In genomic region chr15:65333441-65333820, GRCh38 we compare ENCODE assay signal across 17 cellular contexts. TPM values are rescaled to one million over a fixed set of nuclear protein-coding genes. Genes with fewer than 3 reads are reported as not detected.
A peak's percentile ranks its signal among the peaks of the same experiment; 100 is the strongest.
DNase-seq lines count a peak whose midpoint lies in the region; ATAC-seq and TF ChIP-seq lines count a peak whose summit lies in the region.
"Had no signal": no experiment of that assay in that cellular context is flagged by ENCODE, and none has a peak within 500 bp of the region (broad histone marks: within the 10 kb centered on the region; RNA-seq: fewer than 3 reads in every experiment).

No MANE protein-coding gene starts in this region.

- H3K27me3 Mint-ChIP-seq in type B pancreatic cell: no peaks in the 10 kb centered on the region
- H3K27me3 Mint-ChIP-seq in activated CD4-positive, alpha-beta memory T cell treated with anti-CD3 and anti-CD28 coated beads for 36 hours: peaks cover 5% of the 10 kb centered on the region
- no peaks in the 10 kb centered on the region for H3K27me3 Mint-ChIP-seq in activated CD4-positive, alpha-beta T cell treated with anti-CD3 and anti-CD28 coated beads, Interleukin-2, amount 10 ng/mL, durations not matched to agents 7 days and 5 days

- no peak overlapping the region for H3K4me2 ChIP-seq in SK-N-SH
- H3K4me2 ChIP-seq: A549, KMS-11 had no signal

- H3K9me3 ChIP-seq in SK-N-SH: no peaks in the 10 kb centered on the region
- no peaks in the 10 kb centered on the region for H3K9me3 ChIP-seq in WERI-Rb-1 (ENCODE audit: severe bottlenecking)
- H3K9me3 ChIP-seq: A549, Caco-2, MG63 had no signal

- no peaks in the 10 kb centered on the region for H3K36me3 Mint-ChIP-seq in type B pancreatic cell
- H3K36me3 Mint-ChIP-seq in activated CD4-positive, alpha-beta memory T cell treated with anti-CD3 and anti-CD28 coated beads for 36 hours: no peaks in the 10 kb centered on the region
- no peaks in the 10 kb centered on the region for H3K36me3 Mint-ChIP-seq in activated CD4-positive, alpha-beta T cell treated with anti-CD3 and anti-CD28 coated beads, Interleukin-2, amount 10 ng/mL, durations not matched to agents 7 days and 5 days (ENCODE audit: low read depth)

- H3K27me3 ChIP-seq in SK-N-SH (ENCODE audit: insufficient read depth) (no peaks in the 10 kb centered on the region), WERI-Rb-1 (ENCODE audit: insufficient read depth, low read depth, severe bottlenecking) (no peaks in the 10 kb centered on the region)
- H3K27me3 ChIP-seq: MG63 had no signal

- H3K36me3 ChIP-seq in SK-N-SH (replicated peaks in 1 of 2; ENCODE audit: control insufficient read depth in 1 of 2, insufficient read depth in 2 of 2, low read length in 1 of 2): no peaks in the 10 kb centered on the region
- peaks cover 27% of the 10 kb centered on the region for H3K36me3 ChIP-seq in WERI-Rb-1
- H3K36me3 ChIP-seq: MG63 had no signal

- CTCF ChIA-PET in SK-N-SH (lab: Yijun Ruan, JAX): interaction anchor here (0.7 to 21.5 kb wide), 3 partner anchors 11 to 51 kb away, joined by 3 to 969 read pairs (median 3); partner anchors contain the start of gene IGDCC3
- CTCF ChIA-PET in activated CD4-positive, alpha-beta memory T cell treated with anti-CD3 and anti-CD28 coated beads for 36 hours (lab: Charles Lee): no interaction called here
- CTCF ChIA-PET in activated CD4-positive, alpha-beta T cell treated with anti-CD3 and anti-CD28 coated beads, Interleukin-2, amount 10 ng/mL, durations not matched to agents 7 days and 5 days (lab: Charles Lee): no interaction called here

- H3K4me1 Mint-ChIP-seq in type B pancreatic cell (ENCODE audit: unreplicated experiment): peaks cover 16% of the 10 kb centered on the region
- H3K4me1 Mint-ChIP-seq in activated CD4-positive, alpha-beta memory T cell treated with anti-CD3 and anti-CD28 coated beads for 36 hours (ENCODE audit: low read depth): no peaks in the 10 kb centered on the region
- H3K4me1 Mint-ChIP-seq in activated CD4-positive, alpha-beta T cell treated with anti-CD3 and anti-CD28 coated beads, Interleukin-2, amount 10 ng/mL, durations not matched to agents 7 days and 5 days: no peaks in the 10 kb centered on the region

- H2AFZ ChIP-seq in SK-N-SH (ENCODE audit: low read depth): no peak overlapping the region
- H2AFZ ChIP-seq: GM23248 had no signal

- H3F3A ChIP-seq in SK-N-SH (replicated peaks; ENCODE audit: insufficient read depth): no peaks in the 10 kb centered on the region

- TF ChIP-seq RAD21 in SK-N-SH (IDR thresholded peaks at IDR 0.05; ENCODE audit: low read length): no peak

- no peaks in the 10 kb centered on the region for H3K9me3 Mint-ChIP-seq in type B pancreatic cell
- H3K9me3 Mint-ChIP-seq in activated CD4-positive, alpha-beta memory T cell treated with anti-CD3 and anti-CD28 coated beads for 36 hours: no peaks in the 10 kb centered on the region
- H3K9me3 Mint-ChIP-seq in activated CD4-positive, alpha-beta T cell treated with anti-CD3 and anti-CD28 coated beads, Interleukin-2, amount 10 ng/mL, durations not matched to agents 7 days and 5 days: no peaks in the 10 kb centered on the region

- ATAC-seq in SK-N-SH treated with all-trans-retinoic acid at 6 μM for 48 hours: no peak

- TF ChIP-seq CTCF in SK-N-SH (IDR thresholded peaks at IDR 0.05): no peak
- TF ChIP-seq CTCF in WERI-Rb-1 (IDR thresholded peaks at IDR 0.05; ENCODE audit: low read depth, low read length): no peak
- TF ChIP-seq CTCF in type B pancreatic cell (conservative IDR thresholded peaks at IDR 0.05): no peak

- intact Hi-C loops in activated CD4-positive, alpha-beta memory T cell treated with anti-CD3 and anti-CD28 coated beads for 36 hours (cut with micrococcal nuclease): no loop called here

- H3K9ac ChIP-seq in SK-N-SH: no peak overlapping the region
- H3K9ac ChIP-seq: GM23248, KMS-11 had no signal

- H4K20me1 ChIP-seq in SK-N-SH (ENCODE audit: insufficient read depth): no peaks in the 10 kb centered on the region

- H3K79me2 ChIP-seq in SK-N-SH (ENCODE audit: insufficient read depth): no peaks in the 10 kb centered on the region

- H3K27ac ChIP-seq in SK-N-SH (ENCODE audit: low read depth in 2 of 2, low read length in 1 of 2) (no peak overlapping the region), WERI-Rb-1 (peak overlapping the region; percentile 88)
- H3K27ac ChIP-seq: A549, GM23248, KMS-11, SK-N-MC had no signal

- H3K4me3 ChIP-seq in SK-N-SH (ENCODE audit: low read depth in 2 of 2, low read length in 1 of 2) (no peak overlapping the region), WERI-Rb-1 (ENCODE audit: low read depth, low read length) (no peak overlapping the region)
- H3K4me3 ChIP-seq: A549, GM23248, MG63, SK-N-MC had no signal

- DNase-seq in SK-N-SH (peak; percentile 21), WERI-Rb-1 (peak; percentile 45), iPS-NIHi11 (ENCODE audit: low spot score) (peak; percentile 16), type B pancreatic cell (ENCODE audit: extremely low spot score, unreplicated experiment) (no peak), NCI-H2196 (lab: John Stamatoyannopoulos, UW; ENCODE audit: unreplicated experiment) (no peak)
- DNase-seq in activated CD4-positive, alpha-beta memory T cell treated with anti-CD3 and anti-CD28 coated beads for 36 hours: no peak
- no peak for DNase-seq in activated CD4-positive, alpha-beta T cell treated with anti-CD3 and anti-CD28 coated beads, Interleukin-2, amount 10 ng/mL, durations not matched to agents 7 days and 5 days
- DNase-seq: Caco-2, GM23248, MG63, NCI-H1105, NCI-H1694 treated with DMSO at 0.1 percent for 48 hours, NCI-H510A treated with DMSO at 0.1 percent for 48 hours had no signal

- H3K4me1 ChIP-seq in SK-N-SH (ENCODE audit: control insufficient read depth in 1 of 2, insufficient read depth in 2 of 2, low read depth in 1 of 2, low read length in 1 of 2): peaks cover 0 to 35% of the 10 kb centered on the region in 2 experiments; a peak in 1 of 4 replicates
- H3K4me1 ChIP-seq: A549 had no signal

- peak overlapping the region; percentile 9 for H3K27ac Mint-ChIP-seq in type B pancreatic cell
- no peak overlapping the region for H3K27ac Mint-ChIP-seq in activated CD4-positive, alpha-beta memory T cell treated with anti-CD3 and anti-CD28 coated beads for 36 hours
- no peak overlapping the region for H3K27ac Mint-ChIP-seq in activated CD4-positive, alpha-beta T cell treated with anti-CD3 and anti-CD28 coated beads, Interleukin-2, amount 10 ng/mL, durations not matched to agents 7 days and 5 days

- POLR2A ChIA-PET in SK-N-SH (lab: Yijun Ruan, JAX): no interaction called here
- POLR2A ChIA-PET in activated CD4-positive, alpha-beta memory T cell treated with anti-CD3 and anti-CD28 coated beads for 36 hours (lab: Charles Lee): no interaction called here
- POLR2A ChIA-PET in activated CD4-positive, alpha-beta T cell treated with anti-CD3 and anti-CD28 coated beads, Interleukin-2, amount 10 ng/mL, durations not matched to agents 7 days and 5 days (lab: Charles Lee): no interaction called here

- no peak for TF ChIP-seq EP300 in SK-N-SH (IDR thresholded peaks at IDR 0.05; ENCODE audit: borderline replicate concordance in 1 of 2, low read depth in 1 of 2, low read length in 1 of 2)

- no peak overlapping the region for H3K4me3 Mint-ChIP-seq in type B pancreatic cell
- no peak overlapping the region for H3K4me3 Mint-ChIP-seq in activated CD4-positive, alpha-beta memory T cell treated with anti-CD3 and anti-CD28 coated beads for 36 hours
- H3K4me3 Mint-ChIP-seq in activated CD4-positive, alpha-beta T cell treated with anti-CD3 and anti-CD28 coated beads, Interleukin-2, amount 10 ng/mL, durations not matched to agents 7 days and 5 days: no peak overlapping the region

- 48% methylated on average over 2 of the region's 5 CpGs for WGBS in SK-N-SH (ENCODE audit: low lambda C conversion rate)

- no peaks in the 10 kb centered on the region for H3K9me2 ChIP-seq in SK-N-SH

TF ChIP-seq in SK-N-SH, 30 proteins besides CTCF, POLR2A, EP300 and RAD21 (continues in another document):
- TF ChIP-seq JUND (IDR thresholded peaks at IDR 0.05) (no peak), SMC3 (IDR thresholded peaks at IDR 0.05; ENCODE audit: low read depth, low read length) (no peak), NFIC (IDR thresholded peaks at IDR 0.05; ENCODE audit: borderline replicate concordance) (no peak)

TF ChIP-seq in SK-N-SH treated with all-trans-retinoic acid at 6 μM for 48 hours, 23 proteins besides CTCF, POLR2A, EP300 and RAD21 (continues in another document):
- no peak for TF ChIP-seq ZNF8 (CRISPR knock-in tag; IDR thresholded peaks at IDR 0.05)

RNA-seq across cellular contexts. Expression of gene RNU5B-1, which starts 29.0 kb away (rescaled TPM):
- not detected in 2 replicates for polyA plus RNA-seq in SK-N-SH (2012; rRNA removed)
- polyA plus RNA-seq in SK-N-SH (2012; cell fraction: cytosol; rRNA removed): not detected in 2 replicates
- polyA plus RNA-seq in SK-N-SH (2012; cell fraction: nucleus; rRNA removed): not detected in 2 replicates
- 15.0 and 16.3 TPM in 2 replicates for total RNA-seq in type B pancreatic cell (ENCODE audit: low replicate concordance)
- not detected for total RNA-seq in activated CD4-positive, alpha-beta memory T cell treated with anti-CD3 and anti-CD28 coated beads for 36 hours
- 10 to 100 TPM; 14.4 to 36.1 TPM for total RNA-seq in activated CD4-positive, alpha-beta T cell treated with anti-CD3 and anti-CD28 coated beads, Interleukin-2, amount 10 ng/mL, durations not matched to agents 7 days and 5 days
- total RNA-seq: Caco-2, GM23248 had no signal
- polyA plus RNA-seq: A549, GM23248 had no signal

RNA-seq across cellular contexts. Expression of gene RNU5A-1, which starts 37.6 kb away (rescaled TPM):
- not detected in 2 replicates for polyA plus RNA-seq in SK-N-SH (2012; rRNA removed)
- not detected in 2 replicates for polyA plus RNA-seq in SK-N-SH (2012; cell fraction: cytosol; rRNA removed)
- polyA plus RNA-seq in SK-N-SH (2012; cell fraction: nucleus; rRNA removed): not detected in 2 replicates
- not detected in 2 replicates for total RNA-seq in type B pancreatic cell (ENCODE audit: low replicate concordance)
- not detected for total RNA-seq in activated CD4-positive, alpha-beta memory T cell treated with anti-CD3 and anti-CD28 coated beads for 36 hours
- not detected for total RNA-seq in activated CD4-positive, alpha-beta T cell treated with anti-CD3 and anti-CD28 coated beads, Interleukin-2, amount 10 ng/mL, durations not matched to agents 7 days and 5 days
- total RNA-seq: Caco-2, GM23248 had no signal
- polyA plus RNA-seq: A549, GM23248 had no signal

RNA-seq across cellular contexts. Expression of gene IGDCC3, which starts 44.4 kb away (rescaled TPM):
- 0.37 and 0.43 TPM in 2 replicates for polyA plus RNA-seq in SK-N-SH (2012; rRNA removed)
- polyA plus RNA-seq in SK-N-SH (2012; cell fraction: cytosol; rRNA removed): 0.22 and 0.23 TPM in 2 replicates
- polyA plus RNA-seq in SK-N-SH (2012; cell fraction: nucleus; rRNA removed): 1.2 TPM in 2 replicates
- 18.8 and 169 TPM in 2 replicates for total RNA-seq in type B pancreatic cell (ENCODE audit: low replicate concordance)
- not detected for total RNA-seq in activated CD4-positive, alpha-beta memory T cell treated with anti-CD3 and anti-CD28 coated beads for 36 hours
- total RNA-seq in activated CD4-positive, alpha-beta T cell treated with anti-CD3 and anti-CD28 coated beads, Interleukin-2, amount 10 ng/mL, durations not matched to agents 7 days and 5 days: not detected
- total RNA-seq: GM23248 had no signal
- polyA plus RNA-seq: GM23248 had no signal

RNA-seq across cellular contexts. Expression of gene PARP16, which starts 46.7 kb away (rescaled TPM):
- polyA plus RNA-seq in SK-N-SH (2012; rRNA removed): 6.3 and 6.5 TPM in 2 replicates
- polyA plus RNA-seq in SK-N-SH (2012; cell fraction: cytosol; rRNA removed): 6.0 and 7.8 TPM in 2 replicates
- 6.0 and 8.5 TPM in 2 replicates for polyA plus RNA-seq in SK-N-SH (2012; cell fraction: nucleus; rRNA removed)
- total RNA-seq in type B pancreatic cell (ENCODE audit: low replicate concordance): 8.0 and 12.7 TPM in 2 replicates
- total RNA-seq in activated CD4-positive, alpha-beta memory T cell treated with anti-CD3 and anti-CD28 coated beads for 36 hours: 10 to 100 TPM; 12.3 TPM
- total RNA-seq in activated CD4-positive, alpha-beta T cell treated with anti-CD3 and anti-CD28 coated beads, Interleukin-2, amount 10 ng/mL, durations not matched to agents 7 days and 5 days: 10 to 100 TPM; 19.0 to 21.7 TPM

Comparison
In these comparisons a context has a peak if more than half of its experiments do, and no peak if none do; other contexts are left out.
1. DNase-seq: peak in SK-N-SH (single experiment), WERI-Rb-1 (single experiment) and iPS-NIHi11 (single experiment); none in type B pancreatic cell (single experiment), activated CD4-positive, alpha-beta memory T cell treated with anti-CD3 and anti-CD28 coated beads for 36 hours (single experiment), NCI-H2196 (single experiment) and activated CD4-positive, alpha-beta T cell treated with anti-CD3 and anti-CD28 coated beads, Interleukin-2, amount 10 ng/mL, durations not matched to agents 7 days and 5 days (single experiment).
2. RNA of gene IGDCC3, which starts 44.4 kb away (total RNA-seq): 18.8 to 169 TPM in type B pancreatic cell; not detected in activated CD4-positive, alpha-beta memory T cell treated with anti-CD3 and anti-CD28 coated beads for 36 hours and not detected in activated CD4-positive, alpha-beta T cell treated with anti-CD3 and anti-CD28 coated beads, Interleukin-2, amount 10 ng/mL, durations not matched to agents 7 days and 5 days; every median in the first group is over 10 times any median in the second.